Comparison of ENCODE assay signal across 7 cellular contexts in genomic region chr19:15360015-15360414, GRCh38. TPM values are rescaled to one million over a fixed set of nuclear protein-coding genes. Genes with fewer than 3 reads are reported as not detected.
DNase-seq lines count a peak whose midpoint lies in the region; ATAC-seq, FAIRE-seq and TF ChIP-seq lines count a peak whose summit lies in the region.
"Not testable (repeated sequence)": the region's sequence is repeated elsewhere in the genome, so short reads cannot be mapped to it uniquely, and the experiment has no call there.

No MANE protein-coding gene starts in this region.

- H3K27me3 ChIP-seq in PC-9 (ENCODE audit: insufficient read depth, low read depth) = not testable (repeated sequence)

- not testable (repeated sequence) for H3K4me1 ChIP-seq in PC-9 (replicated peaks; ENCODE audit: insufficient read depth); kidney (ENCODE audit: control insufficient read depth in 1 of 2, insufficient read depth in 1 of 2, low read depth in 1 of 2, low read length in 2 of 2)

- not testable (repeated sequence) for H2AFZ ChIP-seq in PC-9

- H3K79me2 ChIP-seq in PC-9 (ENCODE audit: low read depth) = not testable (repeated sequence)

- H3K9me3 Mint-ChIP-seq in activated T-cell treated with anti-CD3 and anti-CD28 coated beads, Interleukin-2, amount 50 U/mL, for 24 hours; central memory CD8-positive, alpha-beta T cell; naive B cell; stimulated activated memory B cell treated with anti-CD40 and anti-IgM and Interleukin-4, amounts not matched to agents 10 μg/mL and 1 μg/mL and 100 μg/mL, for 72 hours: not testable (repeated sequence)

- peak overlapping the region; percentile 43; the same call in 1 of the 2 replicates for H3K27ac ChIP-seq in PC-9
- not testable (repeated sequence) for H3K27ac ChIP-seq in kidney (ENCODE audit: low read depth in 2 of 2, low read length in 2 of 2)

- not testable (repeated sequence) for H3K4me3 ChIP-seq in PC-9; kidney (ENCODE audit: low read length in 2 of 2)

- peak overlapping the region; percentile 47 for H3K27ac Mint-ChIP-seq in activated T-cell treated with anti-CD3 and anti-CD28 coated beads, Interleukin-2, amount 50 U/mL, for 24 hours
- peak overlapping the region; percentile 74 for H3K27ac Mint-ChIP-seq in central memory CD8-positive, alpha-beta T cell (ENCODE audit: low read depth)
- peak overlapping the region in 4 of 6 donors; percentile 15 to 89 (median 50) for H3K27ac Mint-ChIP-seq in naive B cell
- peak overlapping the region; percentile 27 for H3K27ac Mint-ChIP-seq in stimulated activated memory B cell treated with anti-CD40 and anti-IgM and Interleukin-4, amounts not matched to agents 10 μg/mL and 1 μg/mL and 100 μg/mL, for 72 hours

- peaks cover 79% of the 10 kb centered on the region for H3K36me3 Mint-ChIP-seq in activated T-cell treated with anti-CD3 and anti-CD28 coated beads, Interleukin-2, amount 50 U/mL, for 24 hours (ENCODE audit: low read depth)
- peaks cover 79% of the 10 kb centered on the region for H3K36me3 Mint-ChIP-seq in central memory CD8-positive, alpha-beta T cell (ENCODE audit: insufficient read depth)
- H3K36me3 Mint-ChIP-seq in naive B cell = peaks cover 15 to 19% of the 10 kb centered on the region in 2 donors
- H3K36me3 Mint-ChIP-seq in stimulated activated memory B cell treated with anti-CD40 and anti-IgM and Interleukin-4, amounts not matched to agents 10 μg/mL and 1 μg/mL and 100 μg/mL, for 72 hours = peaks cover 63% of the 10 kb centered on the region

- H3K9ac ChIP-seq in kidney (ENCODE audit: low read length in 2 of 2) = not testable (repeated sequence)

- H3K9me2 ChIP-seq in PC-9 (ENCODE audit: insufficient read depth) = not testable (repeated sequence)

- not testable (repeated sequence) for BruUV-seq in PC-9 (replicated peaks; lab: Mats Ljungman, UMichigan)

- peak; percentile 62 for ATAC-seq in central memory CD8-positive, alpha-beta T cell (replicated peaks; ENCODE audit: extremely low read depth, poor library complexity, severe bottlenecking)
- ATAC-seq in naive B cell (ENCODE audit: low read depth in 2 of 2) = not testable (repeated sequence)
- ATAC-seq in stimulated activated memory B cell treated with anti-CD40 and anti-IgM and Interleukin-4, amounts not matched to agents 10 μg/mL and 1 μg/mL and 100 μg/mL, for 72 hours = peak; percentile 31

- FAIRE-seq in GM18507 (lab: Jason Lieb, UNC) = peak; percentile 67
- not testable (repeated sequence) for FAIRE-seq in kidney (lab: Jason Lieb, UNC)

- H3F3A ChIP-seq in PC-9 (ENCODE audit: insufficient read depth, low read depth) = peaks cover 54% of the 10 kb centered on the region; the same call in 1 of the 2 replicates

- not testable (repeated sequence) for H3K9me3 ChIP-seq in PC-9 (ENCODE audit: insufficient read depth, low read depth); kidney (ENCODE audit: control insufficient read depth in 1 of 2, low read length in 2 of 2)

- DNase-seq in GM18507 (ENCODE audit: extremely low spot score, insufficient read length, low read depth); PC-9; activated T-cell treated with anti-CD3 and anti-CD28 coated beads, Interleukin-2, amount 50 U/mL, for 24 hours; central memory CD8-positive, alpha-beta T cell (ENCODE audit: low spot score in 2 of 2); naive B cell: not testable (repeated sequence)
- DNase-seq in kidney = peak; percentile 5

- intact Hi-C loops in PC-9 (cut with micrococcal nuclease; ENCODE audit: unreplicated experiment); kidney (cut with DNase I): not testable (repeated sequence)

- not testable (repeated sequence) for H3K27me3 Mint-ChIP-seq in activated T-cell treated with anti-CD3 and anti-CD28 coated beads, Interleukin-2, amount 50 U/mL, for 24 hours; central memory CD8-positive, alpha-beta T cell; naive B cell; stimulated activated memory B cell treated with anti-CD40 and anti-IgM and Interleukin-4, amounts not matched to agents 10 μg/mL and 1 μg/mL and 100 μg/mL, for 72 hours

- H3K36me3 ChIP-seq in PC-9 (ENCODE audit: low read depth) = peaks cover 32% of the 10 kb centered on the region
- H3K36me3 ChIP-seq in kidney (ENCODE audit: control insufficient read depth in 1 of 2, insufficient read depth in 2 of 2, low read length in 2 of 2) = peaks cover 37 to 41% of the 10 kb centered on the region in 2 donors

- not testable (repeated sequence) for H3K4me2 ChIP-seq in PC-9

- H3K4me3 Mint-ChIP-seq in activated T-cell treated with anti-CD3 and anti-CD28 coated beads, Interleukin-2, amount 50 U/mL, for 24 hours; central memory CD8-positive, alpha-beta T cell; naive B cell; stimulated activated memory B cell treated with anti-CD40 and anti-IgM and Interleukin-4, amounts not matched to agents 10 μg/mL and 1 μg/mL and 100 μg/mL, for 72 hours: not testable (repeated sequence)

- CTCF ChIA-PET in PC-9 (lab: Charles Lee) = not testable (repeated sequence)

- peaks cover 15% of the 10 kb centered on the region; the same call in 1 of the 2 replicates for H4K20me1 ChIP-seq in PC-9 (ENCODE audit: insufficient read depth)

- TF ChIP-seq CTCF in PC-9 (conservative IDR thresholded peaks at IDR 0.05); kidney (IDR thresholded peaks at IDR 0.05; ENCODE audit: borderline replicate concordance, extremely low read depth, insufficient read depth): not testable (repeated sequence)

- H3K4me1 Mint-ChIP-seq in activated T-cell treated with anti-CD3 and anti-CD28 coated beads, Interleukin-2, amount 50 U/mL, for 24 hours (ENCODE audit: low read depth); naive B cell; stimulated activated memory B cell treated with anti-CD40 and anti-IgM and Interleukin-4, amounts not matched to agents 10 μg/mL and 1 μg/mL and 100 μg/mL, for 72 hours: not testable (repeated sequence)
- peaks cover 12% of the 10 kb centered on the region for H3K4me1 Mint-ChIP-seq in central memory CD8-positive, alpha-beta T cell

- POLR2A ChIA-PET in PC-9 (lab: Charles Lee; ENCODE audit: unreplicated experiment) = not testable (repeated sequence)

RNA-seq across cellular contexts. Expression of gene AKAP8, which starts 19.6 kb away (rescaled TPM):
- total RNA-seq in PC-9 (2021) = 39.5 and 43.4 TPM in 2 replicates
- total RNA-seq in kidney = 60.2 TPM
- 11.5 TPM for polyA plus RNA-seq in kidney (ENCODE audit: insufficient read depth, low read depth, low replicate concordance)
- 10 to 100 TPM; 14.7 to 27.7 (median 17.9) TPM for polyA plus RNA-seq in naive B cell (ENCODE audit: low read depth in 6 of 6)

RNA-seq across cellular contexts. Expression of gene BRD4, which starts 27.7 kb away (rescaled TPM):
- total RNA-seq in PC-9 (2021) (109 and 138 TPM in 2 replicates), kidney (107 TPM)
- polyA plus RNA-seq in kidney (ENCODE audit: insufficient read depth, low read depth, low replicate concordance) (14.3 TPM), naive B cell (ENCODE audit: low read depth in 6 of 6) (10 to 100 TPM; 13.5 to 51.9 (median 18.4) TPM)

RNA-seq across cellular contexts. Expression of gene AKAP8L, which starts 58.8 kb away (rescaled TPM):
- total RNA-seq in PC-9 (2021) (49.9 and 62.4 TPM in 2 replicates), kidney (122 TPM)
- polyA plus RNA-seq in kidney (ENCODE audit: insufficient read depth, low read depth, low replicate concordance) (44.3 TPM), naive B cell (ENCODE audit: low read depth in 6 of 6) (100 to 1,000 TPM in 1 of 6 donors, 10 to 100 TPM in 5; 37.8 to 103 (median 53.6) TPM)
